Comparison of ENCODE assay signal across 8 cellular contexts in genomic region chrX:130115119-130115885, GRCh38. TPM values are rescaled to one million over a fixed set of nuclear protein-coding genes. Genes with fewer than 3 reads are reported as not detected.
A peak's percentile ranks its signal among the peaks of the same experiment; 100 is the strongest.
DNase-seq lines count a peak whose midpoint lies in the region; ATAC-seq, FAIRE-seq and TF ChIP-seq lines count a peak whose summit lies in the region.
"Not testable (repeated sequence)": the region's sequence is repeated elsewhere in the genome, so short reads cannot be mapped to it uniquely, and the experiment has no call there.

No MANE protein-coding gene starts in this region.

- SMC1A ChIA-PET in GM12878 (lab: Charles Lee; ENCODE audit: uncharacterized antibody, unreplicated experiment), result interaction anchor here (1.3 kb wide), 1 partner anchor 9 kb away, joined by 3 read pairs; no protein-coding TSS in a partner anchor

- RAD21 ChIA-PET in GM12878 (lab: Charles Lee; ENCODE audit: unreplicated experiment), result not testable (repeated sequence)

- H4K20me1 ChIP-seq in PC-9 (ENCODE audit: insufficient read depth); GM12878 (ENCODE audit: control insufficient read depth, insufficient read depth); fibroblast of lung (ENCODE audit: control insufficient read depth, extremely low read depth, insufficient read depth, low read length); HepG2 (ENCODE audit: insufficient read depth, low read length): not testable (repeated sequence)

- TF ChIP-seq RAD21 in GM12878 (IDR thresholded peaks at IDR 0.05; ENCODE audit: insufficient read depth, low read depth, low read length); HepG2 (CRISPR knock-in tag; IDR thresholded peaks at IDR 0.05): not testable (repeated sequence)

- peaks cover 37% of the 10 kb centered on the region for H3K4me1 Mint-ChIP-seq in activated CD8-positive, alpha-beta T cell treated with anti-CD3 and anti-CD28 coated beads for 36 hours (ENCODE audit: low read depth)

- H3K4me3 ChIP-seq in PC-9; GM12878; fibroblast of lung (replicated peaks in 1 of 4; ENCODE audit: control extremely low read depth in 1 of 4, insufficient read depth in 1 of 4, low read depth in 3 of 4, low read length in 4 of 4); HepG2 (replicated peaks in 1 of 3; ENCODE audit: insufficient read depth in 1 of 3, low read depth in 2 of 3, low read length in 3 of 3): not testable (repeated sequence)

- WGBS in GM12878 (ENCODE audit: insufficient coverage, insufficient replicate concordance, low lambda C conversion rate, missing lambda C conversion rate), result 37% methylated on average over 10 of the region's 10 CpGs
- 44% methylated on average over 9 of the region's 10 CpGs for WGBS in HepG2 (ENCODE audit: low lambda C conversion rate)

- TF ChIP-seq POLR2A in GM12878 (IDR thresholded peaks at IDR 0.05; ENCODE audit: low read depth, low read length); HepG2 (IDR thresholded peaks at IDR 0.05; ENCODE audit: insufficient read depth in 1 of 2, low read depth in 2 of 2, low read length in 2 of 2): not testable (repeated sequence)

- not testable (repeated sequence) for H3K9me3 Mint-ChIP-seq in activated CD8-positive, alpha-beta T cell treated with anti-CD3 and anti-CD28 coated beads for 36 hours

- peak overlapping the region; percentile 76 for H3K27ac ChIP-seq in PC-9
- H3K27ac ChIP-seq in GM12878 (ENCODE audit: control insufficient read depth, insufficient read depth); fibroblast of lung (ENCODE audit: insufficient read depth, low read length); HepG2 (ENCODE audit: extremely low read length, insufficient read depth, low read length): not testable (repeated sequence)

- not testable (repeated sequence) for H3K36me3 Mint-ChIP-seq in activated CD8-positive, alpha-beta T cell treated with anti-CD3 and anti-CD28 coated beads for 36 hours (ENCODE audit: low read depth)

- in situ Hi-C loops in GM12878 (cut with MboI), result not testable (repeated sequence)
- in situ Hi-C loops in HepG2 (cut with HindIII; ENCODE audit: extremely low pct_ligation_motif_present, low pct_unique_long_range_greater_than_20kb), result loop anchor here (5.0 kb wide), 1 partner anchor 33 kb away; no protein-coding TSS in a partner anchor

- H3K36me3 ChIP-seq in PC-9 (ENCODE audit: low read depth); GM12878 (ENCODE audit: control insufficient read depth in 2 of 2, insufficient read depth in 2 of 2, low read length in 1 of 2); fibroblast of lung (ENCODE audit: control insufficient read depth, insufficient read depth, low read length); HepG2 (replicated peaks in 1 of 2; ENCODE audit: control insufficient read depth in 1 of 2, insufficient read depth in 2 of 2, low read length in 2 of 2): not testable (repeated sequence)

- peak overlapping the region; percentile 60; the same call in 1 of the 2 replicates for H3K4me2 ChIP-seq in PC-9
- H3K4me2 ChIP-seq in GM12878 (ENCODE audit: control insufficient read depth, insufficient read depth); fibroblast of lung (ENCODE audit: extremely low read depth, insufficient read depth, low read length); HepG2 (ENCODE audit: low read depth, low read length): not testable (repeated sequence)

- H2AFZ ChIP-seq in PC-9; GM12878 (ENCODE audit: control insufficient read depth, low read depth, low read length); fibroblast of lung (ENCODE audit: low read length); HepG2 (ENCODE audit: low read length): not testable (repeated sequence)

- TF ChIP-seq EP300 in GM12878 (IDR thresholded peaks at IDR 0.05; ENCODE audit: borderline replicate concordance in 1 of 2, control insufficient read depth in 1 of 2, low read depth in 2 of 2, low read length in 2 of 2); HepG2 (IDR thresholded peaks at IDR 0.05; ENCODE audit: low read depth in 2 of 2, low read length in 2 of 2); HepG2 (CRISPR knock-in tag; IDR thresholded peaks at IDR 0.05; ENCODE audit: borderline replicate concordance): not testable (repeated sequence)

- CTCF ChIA-PET in PC-9 (lab: Charles Lee) (interaction anchor here (0.7 to 0.8 kb wide), 2 partner anchors 59 to 552 kb away, joined by 12 read pairs; no protein-coding TSS in a partner anchor), GM12878 (lab: Yijun Ruan, JAX) (interaction anchor here (0.7 to 1.7 kb wide), 4 partner anchors 36 to 192 kb away, joined by 3 to 5 read pairs (median 4); no protein-coding TSS in a partner anchor)
- CTCF ChIA-PET in activated CD8-positive, alpha-beta T cell treated with anti-CD3 and anti-CD28 coated beads for 36 hours (lab: Charles Lee), result interaction anchor here (1.2 kb wide), 1 partner anchor 36 kb away, joined by 5 read pairs; no protein-coding TSS in a partner anchor
- CTCF ChIA-PET in HepG2 (lab: Yijun Ruan, JAX; ENCODE audit: low intra/inter-chr PET ratio, low total read pairs), result not testable (repeated sequence)

- BruUV-seq in PC-9 (replicated peaks; lab: Mats Ljungman, UMichigan); GM12878 (replicated peaks; lab: Mats Ljungman, UMichigan); HepG2 (replicated peaks; lab: Mats Ljungman, UMichigan): not testable (repeated sequence)

- H3K27me3 ChIP-seq in PC-9 (ENCODE audit: insufficient read depth, low read depth); GM12878 (replicated peaks in 1 of 2; ENCODE audit: control insufficient read depth in 2 of 2, insufficient read depth in 2 of 2, low read length in 1 of 2); fibroblast of lung (ENCODE audit: control insufficient read depth, insufficient read depth, low read length); HepG2 (ENCODE audit: control insufficient read depth in 1 of 2, insufficient read depth in 2 of 2, low read length in 2 of 2): not testable (repeated sequence)

- POLR2A ChIA-PET in PC-9 (lab: Charles Lee; ENCODE audit: unreplicated experiment), result interaction anchor here (0.6 kb wide), 1 partner anchor 9 kb away, joined by 6 read pairs; no protein-coding TSS in a partner anchor
- POLR2A ChIA-PET in activated CD8-positive, alpha-beta T cell treated with anti-CD3 and anti-CD28 coated beads for 36 hours (lab: Charles Lee), result interaction anchor here (1.2 kb wide), 1 partner anchor 35 kb away, joined by 3 read pairs; no protein-coding TSS in a partner anchor
- POLR2A ChIA-PET in GM12878 (lab: Charles Lee); HepG2 (lab: Yijun Ruan, JAX): not testable (repeated sequence)

- H3K79me2 ChIP-seq in PC-9 (ENCODE audit: low read depth); GM12878 (ENCODE audit: control insufficient read depth, insufficient read depth, low read length); fibroblast of lung (ENCODE audit: control insufficient read depth, insufficient read depth, low read length); HepG2 (ENCODE audit: insufficient read depth, low read length): not testable (repeated sequence)

- not testable (repeated sequence) for H3K9ac ChIP-seq in GM12878 (ENCODE audit: control insufficient read depth, insufficient read depth, low read length); fibroblast of lung (ENCODE audit: insufficient read depth, low read length); HepG2 (ENCODE audit: insufficient read depth, low read depth, low read length)

- H3K4me3 Mint-ChIP-seq in activated CD8-positive, alpha-beta T cell treated with anti-CD3 and anti-CD28 coated beads for 36 hours, result not testable (repeated sequence)

- H3K27ac Mint-ChIP-seq in activated CD8-positive, alpha-beta T cell treated with anti-CD3 and anti-CD28 coated beads for 36 hours, result peak overlapping the region; percentile 15

- H3K9me2 ChIP-seq in PC-9 (ENCODE audit: insufficient read depth), result not testable (repeated sequence)

- H3K27me3 Mint-ChIP-seq in activated CD8-positive, alpha-beta T cell treated with anti-CD3 and anti-CD28 coated beads for 36 hours, result not testable (repeated sequence)

- H3K9me3 ChIP-seq in PC-9 (ENCODE audit: insufficient read depth, low read depth); GM12878 (replicated peaks; ENCODE audit: control insufficient read depth, insufficient read depth, low read length); fibroblast of lung (ENCODE audit: control insufficient read depth, insufficient read depth, low read depth, low read length); HepG2 (ENCODE audit: low read length): not testable (repeated sequence)

- H3K4me1 ChIP-seq in PC-9 (replicated peaks; ENCODE audit: insufficient read depth) (peaks cover 76% of the 10 kb centered on the region), GM12878 (ENCODE audit: control insufficient read depth, insufficient read depth, low read length) (peaks cover 35% of the 10 kb centered on the region), HepG2 (ENCODE audit: insufficient read depth, low read length) (peaks cover 32% of the 10 kb centered on the region)
- H3K4me1 ChIP-seq in fibroblast of lung (ENCODE audit: control insufficient read depth, extremely low read depth, insufficient read depth, low read length), result not testable (repeated sequence)

- not testable (repeated sequence) for ATAC-seq in activated CD8-positive, alpha-beta T cell treated with anti-CD3 and anti-CD28 coated beads for 36 hours; GM12878; HepG2
- ATAC-seq in stimulated activated naive CD8-positive, alpha-beta T cell treated with anti-CD3 and anti-CD28 coated beads, Interleukin-15, Interleukin-2, amounts not matched to agents 100 U/mL and 50 U/mL, for 24 hours, result peak; percentile 12

- intact Hi-C loops in PC-9 (cut with micrococcal nuclease; ENCODE audit: unreplicated experiment); activated CD8-positive, alpha-beta T cell treated with anti-CD3 and anti-CD28 coated beads for 36 hours (cut with micrococcal nuclease); GM12878 (cut with micrococcal nuclease; ENCODE audit: unreplicated experiment); HepG2 (cut with micrococcal nuclease; ENCODE audit: unreplicated experiment): not testable (repeated sequence)

- FAIRE-seq in GM12878 (lab: Jason Lieb, UNC); HepG2 (lab: Jason Lieb, UNC): not testable (repeated sequence)

- TF ChIP-seq CTCF in PC-9 (conservative IDR thresholded peaks at IDR 0.05); activated CD8-positive, alpha-beta T cell treated with anti-CD3 and anti-CD28 coated beads for 36 hours (IDR thresholded peaks at IDR 0.05); GM12878 (IDR thresholded peaks at IDR 0.05 in 2 of 3, conservative IDR thresholded peaks at IDR 0.05 in 1 of 3; ENCODE audit: control insufficient read depth in 2 of 3, extremely low read depth in 1 of 3, insufficient read depth in 1 of 3, low read depth in 3 of 3, low read length in 3 of 3); fibroblast of lung (conservative IDR thresholded peaks at IDR 0.05 in 1 of 2, IDR thresholded peaks at IDR 0.05 in 1 of 2; ENCODE audit: low read depth in 1 of 2, low read length in 2 of 2); HepG2 (CRISPR knock-in tag; IDR thresholded peaks at IDR 0.05): not testable (repeated sequence)

- DNase-seq in EL (peak; percentile 59), HT1080 (ENCODE audit: low read depth) (peak; percentile 64), fibroblast of lung (ENCODE audit: low read depth in 2 of 2) (peak; percentile 24 to 94)
- not testable (repeated sequence) for DNase-seq in PC-9; GM12878 (ENCODE audit: low read depth, low spot score); HepG2 (ENCODE audit: low spot score); stimulated activated naive CD8-positive, alpha-beta T cell treated with anti-CD3 and anti-CD28 coated beads, Interleukin-15, Interleukin-2, amounts not matched to agents 100 U/mL and 50 U/mL, for 24 hours
- peak; percentile 26 for DNase-seq in activated CD8-positive, alpha-beta T cell treated with anti-CD3 and anti-CD28 coated beads for 36 hours

- peaks cover 37% of the 10 kb centered on the region for H3F3A ChIP-seq in PC-9 (ENCODE audit: insufficient read depth, low read depth)

RNA-seq across cellular contexts. Expression of gene ELF4, which starts 5.0 kb away (rescaled TPM):
- total RNA-seq in HT1080 (2014; rRNA removed; shearing (Covaris generic)), result 13.1 and 18.2 TPM in 2 replicates
- polyA plus RNA-seq in HT1080 (2015; cell fraction: cytosol; rRNA removed), result 17.3 and 19.6 TPM in 2 replicates
- 11.3 and 12.7 TPM in 2 replicates for polyA plus RNA-seq in HT1080 (2015; cell fraction: nucleus; rRNA removed)
- 53.0 and 60.3 TPM in 2 replicates for total RNA-seq in PC-9 (2021)
- 10 to 100 TPM; 17.5 TPM for total RNA-seq in activated CD8-positive, alpha-beta T cell treated with anti-CD3 and anti-CD28 coated beads for 36 hours
- total RNA-seq in GM12878 (2013; cell fraction: nucleolus; rRNA removed), result 14.4 and 16.4 TPM in 2 replicates
- 22.9 and 25.8 TPM in 2 replicates for total RNA-seq in GM12878 (2014; rRNA removed)
- total RNA-seq in GM12878 (2014; rRNA removed; fragmentation: Illumina TruSeq; extraction: Trizol), result 12.3 and 13.8 TPM in 2 replicates
- 34.4 and 35.1 TPM in 2 replicates for total RNA-seq in GM12878 (2021)
- 17.4 TPM for polyA plus RNA-seq in GM12878 (2011; ENCODE audit: low read depth)
- 15.7 and 33.0 TPM in 2 replicates for polyA plus RNA-seq in GM12878 (2011; rRNA removed)
- polyA plus RNA-seq in GM12878 (2011; cell fraction: cytosol; rRNA removed), result 35.0 and 43.1 TPM in 2 replicates
- 28.0 and 31.1 TPM in 2 replicates for polyA plus RNA-seq in GM12878 (2011; cell fraction: nucleus; rRNA removed)
- polyA plus RNA-seq in GM12878 (2012), result 24.3 and 24.6 TPM in 2 replicates
- polyA plus RNA-seq in GM12878 (2014; fragmentation: Illumina TruSeq; extraction: Trizol), result 32.3 and 36.7 TPM in 2 replicates
- 1 to 10 TPM; 4.0 to 5.2 TPM for polyA plus RNA-seq in GM12878 (2014; fragmentation: Nextera tagmentation; extraction: Ambion mirVana)
- polyA plus RNA-seq in GM12878 (2014; rRNA removed), result 24.7 and 27.3 TPM in 2 replicates
- polyA plus RNA-seq in GM12878 (2016; fragmentation: Nextera tagmentation; extraction: Ambion mirVana), result 10 to 100 TPM; 19.3 to 20.4 TPM
- 39.8 and 47.5 TPM in 2 replicates for polyA minus RNA-seq in GM12878 (2011; rRNA and poly(A)+ RNA removed)
- 21.8 and 27.7 TPM in 2 replicates for polyA minus RNA-seq in GM12878 (2011; cell fraction: cytosol; rRNA and poly(A)+ RNA removed)
- 7.3 and 10.4 TPM in 2 replicates for polyA minus RNA-seq in GM12878 (2011; cell fraction: nucleus; rRNA and poly(A)+ RNA removed)
- total RNA-seq in fibroblast of lung, result 5.9 and 9.9 TPM in 2 replicates
- 13.7 and 17.0 TPM in 2 replicates for polyA plus RNA-seq in fibroblast of lung
- 14.3 and 16.1 TPM in 2 replicates for polyA plus RNA-seq in fibroblast of lung (2012)
- polyA minus RNA-seq in fibroblast of lung (ENCODE audit: low replicate concordance), result 47.0 and 56.4 TPM in 2 replicates
- total RNA-seq in HepG2 (2016; rRNA removed; fragmentation: Illumina TruSeq; extraction: Trizol), result 1.3 and 1.5 TPM in 2 replicates
- 0.35 and 1.0 TPM in 2 replicates for total RNA-seq in HepG2 (2016; cell fraction: cytosol; rRNA removed; fragmentation: Illumina TruSeq; extraction: Trizol; ENCODE audit: low read depth)
- total RNA-seq in HepG2 (2016; cell fraction: insoluble cytoplasmic fraction; rRNA removed; fragmentation: Illumina TruSeq; extraction: Trizol), result 1.3 and 1.4 TPM in 2 replicates
- total RNA-seq in HepG2 (2016; cell fraction: membrane; rRNA removed; fragmentation: Illumina TruSeq; extraction: Trizol), result 1.5 and 2.0 TPM in 2 replicates
- total RNA-seq in HepG2 (2016; cell fraction: nucleus; rRNA removed; fragmentation: Illumina TruSeq; extraction: Trizol), result 1.0 and 1.5 TPM in 2 replicates
- polyA plus RNA-seq in HepG2 (2011; rRNA removed), result 2.6 and 3.2 TPM in 2 replicates
- polyA plus RNA-seq in HepG2 (2011; cell fraction: cytosol; rRNA removed), result 2.6 and 2.7 TPM in 2 replicates
- polyA plus RNA-seq in HepG2 (2011; cell fraction: nucleus; rRNA removed), result 2.5 and 2.8 TPM in 2 replicates
- polyA plus RNA-seq in HepG2 (2012), result 3.9 and 4.2 TPM in 2 replicates
- 0.44 and 0.53 TPM in 2 replicates for polyA plus RNA-seq in HepG2 (2016; cell fraction: cytosol; fragmentation: Illumina TruSeq; extraction: Trizol; ENCODE audit: low read depth)
- 1.6 and 1.9 TPM in 2 replicates for polyA plus RNA-seq in HepG2 (2016; cell fraction: insoluble cytoplasmic fraction; fragmentation: Illumina TruSeq; extraction: Trizol; ENCODE audit: low read depth)
- polyA plus RNA-seq in HepG2 (2016; cell fraction: membrane; fragmentation: Illumina TruSeq; extraction: Trizol; ENCODE audit: low read depth), result 1.7 and 2.0 TPM in 2 replicates
- polyA plus RNA-seq in HepG2 (2016; cell fraction: nucleus; fragmentation: Illumina TruSeq; extraction: Trizol; ENCODE audit: insufficient read depth, low read depth), result 1.9 and 2.0 TPM in 2 replicates
- 10.0 and 60.2 TPM in 2 replicates for polyA minus RNA-seq in HepG2 (2011; rRNA and poly(A)+ RNA removed; ENCODE audit: low replicate concordance)
- 3.6 and 4.7 TPM in 2 replicates for polyA minus RNA-seq in HepG2 (2011; cell fraction: cytosol; rRNA and poly(A)+ RNA removed)
- polyA minus RNA-seq in HepG2 (2011; cell fraction: nucleus; rRNA and poly(A)+ RNA removed), result 1.4 and 1.6 TPM in 2 replicates

RNA-seq across cellular contexts. Expression of gene AIFM1, which starts 50.3 kb away (rescaled TPM):
- total RNA-seq in HT1080 (2014; rRNA removed; shearing (Covaris generic)), result 27.0 and 28.3 TPM in 2 replicates
- polyA plus RNA-seq in HT1080 (2015; cell fraction: cytosol; rRNA removed), result 26.7 and 30.8 TPM in 2 replicates
- 34.4 and 44.5 TPM in 2 replicates for polyA plus RNA-seq in HT1080 (2015; cell fraction: nucleus; rRNA removed)
- 70.1 and 83.3 TPM in 2 replicates for total RNA-seq in PC-9 (2021)
- total RNA-seq in activated CD8-positive, alpha-beta T cell treated with anti-CD3 and anti-CD28 coated beads for 36 hours, result 10 to 100 TPM; 51.5 to 54.3 TPM
- 11.4 and 12.3 TPM in 2 replicates for total RNA-seq in GM12878 (2013; cell fraction: nucleolus; rRNA removed)
- total RNA-seq in GM12878 (2014; rRNA removed), result 47.3 and 50.5 TPM in 2 replicates
- total RNA-seq in GM12878 (2014; rRNA removed; fragmentation: Illumina TruSeq; extraction: Trizol), result 87.0 and 92.5 TPM in 2 replicates
- total RNA-seq in GM12878 (2021), result 77.5 and 80.9 TPM in 2 replicates
- polyA plus RNA-seq in GM12878 (2011; ENCODE audit: low read depth), result 35.4 TPM
- polyA plus RNA-seq in GM12878 (2011; rRNA removed), result 76.2 and 86.8 TPM in 2 replicates
- 51.8 and 55.7 TPM in 2 replicates for polyA plus RNA-seq in GM12878 (2011; cell fraction: cytosol; rRNA removed)
- 66.0 and 72.4 TPM in 2 replicates for polyA plus RNA-seq in GM12878 (2011; cell fraction: nucleus; rRNA removed)
- 34.0 and 38.0 TPM in 2 replicates for polyA plus RNA-seq in GM12878 (2012)
- polyA plus RNA-seq in GM12878 (2014; fragmentation: Illumina TruSeq; extraction: Trizol), result 99.1 and 116 TPM in 2 replicates
- polyA plus RNA-seq in GM12878 (2014; fragmentation: Nextera tagmentation; extraction: Ambion mirVana), result 10 to 100 TPM; 44.2 to 78.0 TPM
- polyA plus RNA-seq in GM12878 (2014; rRNA removed), result 72.4 and 82.0 TPM in 2 replicates
- polyA plus RNA-seq in GM12878 (2016; fragmentation: Nextera tagmentation; extraction: Ambion mirVana), result 100 to 1,000 TPM; 121 TPM
- polyA minus RNA-seq in GM12878 (2011; rRNA and poly(A)+ RNA removed), result 45.5 and 46.7 TPM in 2 replicates
- polyA minus RNA-seq in GM12878 (2011; cell fraction: cytosol; rRNA and poly(A)+ RNA removed), result 20.0 and 21.1 TPM in 2 replicates
- polyA minus RNA-seq in GM12878 (2011; cell fraction: nucleus; rRNA and poly(A)+ RNA removed), result 9.8 and 12.2 TPM in 2 replicates
- total RNA-seq in fibroblast of lung, result 18.2 and 23.1 TPM in 2 replicates
- 36.1 and 47.1 TPM in 2 replicates for polyA plus RNA-seq in fibroblast of lung
- polyA plus RNA-seq in fibroblast of lung (2012), result 26.9 and 33.7 TPM in 2 replicates
- polyA minus RNA-seq in fibroblast of lung (ENCODE audit: low replicate concordance), result 7.3 and 8.5 TPM in 2 replicates
- 46.9 and 69.3 TPM in 2 replicates for total RNA-seq in HepG2 (2016; rRNA removed; fragmentation: Illumina TruSeq; extraction: Trizol)
- total RNA-seq in HepG2 (2016; cell fraction: cytosol; rRNA removed; fragmentation: Illumina TruSeq; extraction: Trizol; ENCODE audit: low read depth), result 12.3 and 17.1 TPM in 2 replicates
- 48.7 and 65.5 TPM in 2 replicates for total RNA-seq in HepG2 (2016; cell fraction: insoluble cytoplasmic fraction; rRNA removed; fragmentation: Illumina TruSeq; extraction: Trizol)
- total RNA-seq in HepG2 (2016; cell fraction: membrane; rRNA removed; fragmentation: Illumina TruSeq; extraction: Trizol), result 23.7 and 29.4 TPM in 2 replicates
- total RNA-seq in HepG2 (2016; cell fraction: nucleus; rRNA removed; fragmentation: Illumina TruSeq; extraction: Trizol), result 47.2 and 56.1 TPM in 2 replicates
- 35.0 and 42.8 TPM in 2 replicates for polyA plus RNA-seq in HepG2 (2011; rRNA removed)
- 37.1 and 44.4 TPM in 2 replicates for polyA plus RNA-seq in HepG2 (2011; cell fraction: cytosol; rRNA removed)
- polyA plus RNA-seq in HepG2 (2011; cell fraction: nucleus; rRNA removed), result 11.8 and 14.9 TPM in 2 replicates
- polyA plus RNA-seq in HepG2 (2012), result 35.1 and 40.3 TPM in 2 replicates
- polyA plus RNA-seq in HepG2 (2016; cell fraction: cytosol; fragmentation: Illumina TruSeq; extraction: Trizol; ENCODE audit: low read depth), result 24.7 and 26.6 TPM in 2 replicates
- 85.8 and 88.7 TPM in 2 replicates for polyA plus RNA-seq in HepG2 (2016; cell fraction: insoluble cytoplasmic fraction; fragmentation: Illumina TruSeq; extraction: Trizol; ENCODE audit: low read depth)
- 26.3 and 31.8 TPM in 2 replicates for polyA plus RNA-seq in HepG2 (2016; cell fraction: membrane; fragmentation: Illumina TruSeq; extraction: Trizol; ENCODE audit: low read depth)
- 67.7 and 76.4 TPM in 2 replicates for polyA plus RNA-seq in HepG2 (2016; cell fraction: nucleus; fragmentation: Illumina TruSeq; extraction: Trizol; ENCODE audit: insufficient read depth, low read depth)
- 13.9 and 27.6 TPM in 2 replicates for polyA minus RNA-seq in HepG2 (2011; rRNA and poly(A)+ RNA removed; ENCODE audit: low replicate concordance)
- polyA minus RNA-seq in HepG2 (2011; cell fraction: cytosol; rRNA and poly(A)+ RNA removed), result 21.3 and 25.6 TPM in 2 replicates
- polyA minus RNA-seq in HepG2 (2011; cell fraction: nucleus; rRNA and poly(A)+ RNA removed), result 11.3 and 13.1 TPM in 2 replicates

RNA-seq across cellular contexts. Expression of gene RAB33A, which starts 56.5 kb away (rescaled TPM):
- total RNA-seq in HT1080 (2014; rRNA removed; shearing (Covaris generic)), result 0.16 TPM in 1 of 2 replicates, not detected in the other
- polyA plus RNA-seq in HT1080 (2015; cell fraction: cytosol; rRNA removed), result 0.06 TPM in 1 of 2 replicates, not detected in the other
- polyA plus RNA-seq in HT1080 (2015; cell fraction: nucleus; rRNA removed), result not detected in 2 replicates
- total RNA-seq in PC-9 (2021) (0.57 and 0.95 TPM in 2 replicates), GM12878 (2014; rRNA removed) (37.1 and 39.7 TPM in 2 replicates), GM12878 (2014; rRNA removed; fragmentation: Illumina TruSeq; extraction: Trizol) (19.1 and 19.8 TPM in 2 replicates), GM12878 (2021) (21.8 and 24.4 TPM in 2 replicates), fibroblast of lung (12.6 and 18.3 TPM in 2 replicates), HepG2 (2016; rRNA removed; fragmentation: Illumina TruSeq; extraction: Trizol) (not detected in 2 replicates)
- 10 to 100 TPM; 28.2 to 28.8 TPM for total RNA-seq in activated CD8-positive, alpha-beta T cell treated with anti-CD3 and anti-CD28 coated beads for 36 hours
- total RNA-seq in GM12878 (2013; cell fraction: nucleolus; rRNA removed), result 7.0 and 7.1 TPM in 2 replicates
- 14.7 TPM for polyA plus RNA-seq in GM12878 (2011; ENCODE audit: low read depth)
- polyA plus RNA-seq in GM12878 (2011; rRNA removed) (48.6 and 67.3 TPM in 2 replicates), GM12878 (2014; fragmentation: Illumina TruSeq; extraction: Trizol) (30.5 and 38.5 TPM in 2 replicates), GM12878 (2014; fragmentation: Nextera tagmentation; extraction: Ambion mirVana) (10 to 100 TPM in 1 of 2 experiments, 1 to 10 TPM in 1; 6.3 to 14.7 TPM), GM12878 (2014; rRNA removed) (38.5 and 40.5 TPM in 2 replicates), GM12878 (2016; fragmentation: Nextera tagmentation; extraction: Ambion mirVana) (10 to 100 TPM; 36.2 to 37.3 TPM), fibroblast of lung (2.8 and 4.0 TPM in 2 replicates), HepG2 (2011; rRNA removed) (0.18 and 0.26 TPM in 2 replicates)
- 66.1 and 82.2 TPM in 2 replicates for polyA plus RNA-seq in GM12878 (2011; cell fraction: cytosol; rRNA removed)
- 30.0 and 48.6 TPM in 2 replicates for polyA plus RNA-seq in GM12878 (2011; cell fraction: nucleus; rRNA removed)
- polyA plus RNA-seq in GM12878 (2012), result 22.3 and 27.9 TPM in 2 replicates
- 69.5 and 71.9 TPM in 2 replicates for polyA minus RNA-seq in GM12878 (2011; rRNA and poly(A)+ RNA removed)
- polyA minus RNA-seq in GM12878 (2011; cell fraction: cytosol; rRNA and poly(A)+ RNA removed), result 14.0 and 14.5 TPM in 2 replicates
- 11.6 and 17.7 TPM in 2 replicates for polyA minus RNA-seq in GM12878 (2011; cell fraction: nucleus; rRNA and poly(A)+ RNA removed)
- polyA plus RNA-seq in fibroblast of lung (2012), result 2.7 and 3.6 TPM in 2 replicates
- 1.2 and 6.6 TPM in 2 replicates for polyA minus RNA-seq in fibroblast of lung (ENCODE audit: low replicate concordance)
- not detected in 2 replicates for total RNA-seq in HepG2 (2016; cell fraction: cytosol; rRNA removed; fragmentation: Illumina TruSeq; extraction: Trizol; ENCODE audit: low read depth)
- not detected in 2 replicates for total RNA-seq in HepG2 (2016; cell fraction: insoluble cytoplasmic fraction; rRNA removed; fragmentation: Illumina TruSeq; extraction: Trizol)
- not detected in 2 replicates for total RNA-seq in HepG2 (2016; cell fraction: membrane; rRNA removed; fragmentation: Illumina TruSeq; extraction: Trizol)
- not detected in 2 replicates for total RNA-seq in HepG2 (2016; cell fraction: nucleus; rRNA removed; fragmentation: Illumina TruSeq; extraction: Trizol)
- 0.24 and 0.42 TPM in 2 replicates for polyA plus RNA-seq in HepG2 (2011; cell fraction: cytosol; rRNA removed)
- polyA plus RNA-seq in HepG2 (2011; cell fraction: nucleus; rRNA removed), result 0.26 TPM in 1 of 2 replicates, not detected in the other
- polyA plus RNA-seq in HepG2 (2012), result not detected in 2 replicates
- polyA plus RNA-seq in HepG2 (2016; cell fraction: cytosol; fragmentation: Illumina TruSeq; extraction: Trizol; ENCODE audit: low read depth), result not detected in 2 replicates
- not detected in 2 replicates for polyA plus RNA-seq in HepG2 (2016; cell fraction: insoluble cytoplasmic fraction; fragmentation: Illumina TruSeq; extraction: Trizol; ENCODE audit: low read depth)
- polyA plus RNA-seq in HepG2 (2016; cell fraction: membrane; fragmentation: Illumina TruSeq; extraction: Trizol; ENCODE audit: low read depth), result not detected in 2 replicates
- polyA plus RNA-seq in HepG2 (2016; cell fraction: nucleus; fragmentation: Illumina TruSeq; extraction: Trizol; ENCODE audit: insufficient read depth, low read depth), result not detected in 2 replicates
- not detected in 2 replicates for polyA minus RNA-seq in HepG2 (2011; rRNA and poly(A)+ RNA removed; ENCODE audit: low replicate concordance)
- not detected in 2 replicates for polyA minus RNA-seq in HepG2 (2011; cell fraction: cytosol; rRNA and poly(A)+ RNA removed)
- 0.39 TPM in 1 of 2 replicates, not detected in the other for polyA minus RNA-seq in HepG2 (2011; cell fraction: nucleus; rRNA and poly(A)+ RNA removed)
